In genomic region chr7:25553580-25554274, GRCh38 we compare ENCODE assay signal across 1 cellular context.
TF ChIP-seq lines count a peak whose summit lies in the region.

No MANE protein-coding gene starts in this region.

TF ChIP-seq in GM23338, 12 proteins besides CTCF, POLR2A, EP300 and RAD21 (continued from another document):
- TF ChIP-seq ETS1 (IDR thresholded peaks at IDR 0.05), result no peak
- no peak for TF ChIP-seq STAT1 (IDR thresholded peaks at IDR 0.05; ENCODE audit: unreplicated experiment)
- no peak for TF ChIP-seq NANOG (IDR thresholded peaks at IDR 0.05; ENCODE audit: borderline replicate concordance)
- no peak for TF ChIP-seq EZH2phosphoT487 (IDR thresholded peaks at IDR 0.05; ENCODE audit: unreplicated experiment)
- TF ChIP-seq ZNF331 (CRISPR knock-in tag; IDR thresholded peaks at IDR 0.05; ENCODE audit: low read depth), result no peak
